8 cellular contexts compared by ENCODE assay signal in the genomic region with DNA sequence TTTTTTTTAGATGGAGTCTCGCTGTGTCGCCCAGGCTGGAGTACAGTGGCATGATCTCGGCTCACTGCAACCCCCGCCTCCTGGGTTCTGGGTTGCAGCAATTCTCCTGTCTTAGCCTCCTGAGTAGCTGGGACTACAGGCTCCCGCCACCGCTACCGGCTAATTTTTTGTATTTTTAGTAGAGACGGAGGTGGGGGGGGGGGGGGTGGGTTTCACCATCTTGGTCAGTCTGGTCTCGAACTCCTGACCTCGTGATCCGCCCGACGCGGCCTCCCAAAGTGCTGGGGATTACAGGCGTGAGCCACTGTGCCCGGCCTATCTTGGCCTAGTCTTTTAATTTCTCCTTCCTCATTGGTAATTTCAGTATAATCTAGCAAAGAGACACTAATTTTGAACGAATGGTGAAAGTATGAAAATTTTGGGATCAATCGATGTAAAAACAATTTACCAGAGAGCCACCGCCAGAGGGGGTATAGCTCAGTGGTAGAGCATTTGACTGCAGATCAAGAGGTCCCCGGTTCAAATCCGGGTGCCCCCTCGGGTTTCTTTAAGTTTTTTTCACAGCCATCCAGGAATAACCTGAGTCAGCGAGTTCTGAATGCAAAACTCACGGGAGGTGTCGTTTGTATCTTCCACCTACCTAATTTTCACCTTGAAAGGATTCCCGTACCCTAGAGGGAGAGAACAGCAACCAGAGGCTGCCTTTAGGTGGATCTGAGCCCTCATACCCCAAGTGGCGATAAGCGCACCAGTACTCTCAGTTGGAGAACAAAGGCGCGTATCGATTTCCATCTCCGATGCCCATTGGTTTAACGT. TPM values are rescaled to one million over a fixed set of nuclear protein-coding genes. Genes with fewer than 3 reads are reported as not detected.
DNase-seq lines count a peak whose midpoint lies in the region; ATAC-seq and TF ChIP-seq lines count a peak whose summit lies in the region.

No MANE protein-coding gene starts in this region.

- H3K36me3 ChIP-seq in WERI-Rb-1, result peaks cover 4% of the 10 kb centered on the region
- no peaks in the 10 kb centered on the region for H3K36me3 ChIP-seq in lower lobe of right lung

- H3K4me1 ChIP-seq in lower lobe of right lung, result peaks cover 21% of the 10 kb centered on the region

- H3K27me3 ChIP-seq in WERI-Rb-1 (ENCODE audit: insufficient read depth, low read depth, severe bottlenecking) (no peaks in the 10 kb centered on the region), lower lobe of right lung (ENCODE audit: low read depth) (no peaks in the 10 kb centered on the region)

- TF ChIP-seq CTCF in GM12864 (IDR thresholded peaks at IDR 0.05; ENCODE audit: low read depth, low read length, missing control alignments) (peak; percentile 24), WERI-Rb-1 (IDR thresholded peaks at IDR 0.05; ENCODE audit: low read depth, low read length) (no peak), choroid plexus epithelial cell (conservative IDR thresholded peaks at IDR 0.05; ENCODE audit: low read depth, low read length) (peak; percentile 46), lower lobe of right lung (IDR thresholded peaks at IDR 0.05) (peak; percentile 48)

- no peak overlapping the region for H3K27ac ChIP-seq in WERI-Rb-1
- peak overlapping the region; percentile 97 for H3K27ac ChIP-seq in lower lobe of right lung

- DNase-seq in GM12864 (ENCODE audit: low read depth) (no peak), NCI-H2029 treated with DMSO at 0.1 percent for 48 hours (lab: John Stamatoyannopoulos, UW) (peak; percentile 73), WERI-Rb-1 (peak; percentile 50), choroid plexus epithelial cell (ENCODE audit: low read depth) (peak; percentile 76), lower lobe of right lung (no peak)
- peak; percentile 51 to 64 (median 59) for DNase-seq in stimulated activated CD4-positive, alpha-beta T cell treated with anti-CD3 and anti-CD28 coated beads, TNF-alpha, amount 100 ng/mL, for 48 hours (ENCODE audit: low read depth in 3 of 3)

- H3K4me3 ChIP-seq in GM12864 (ENCODE audit: low read depth, low read length) (peak overlapping the region; percentile 99), WERI-Rb-1 (ENCODE audit: low read depth, low read length) (no peak overlapping the region), choroid plexus epithelial cell (ENCODE audit: low read depth, low read length) (peak overlapping the region; percentile 97), lower lobe of right lung (peak overlapping the region; percentile 94)

- intact Hi-C loops in lower lobe of right lung (cut with DNase I), result no loop called here

- H3K9me3 ChIP-seq in WERI-Rb-1 (ENCODE audit: severe bottlenecking) (no peaks in the 10 kb centered on the region), lower lobe of right lung (no peaks in the 10 kb centered on the region)

- ATAC-seq in lower lobe of right lung (no peak), GM18867 (IDR thresholded peaks at IDR 0.05; ENCODE audit: unreplicated experiment) (no peak), HG02610 (IDR thresholded peaks at IDR 0.05; ENCODE audit: unreplicated experiment) (no peak)

RNA-seq across cellular contexts. Expression of a gene that starts 2.5 kb away (rescaled TPM):
- 158 TPM for total RNA-seq in lower lobe of right lung

RNA-seq across cellular contexts. Expression of a gene that starts 13.9 kb away (rescaled TPM):
- total RNA-seq in lower lobe of right lung, result 1,156 TPM

RNA-seq across cellular contexts. Expression of a gene that starts 42.3 kb away (rescaled TPM):
- total RNA-seq in lower lobe of right lung, result 22.3 TPM

Comparison
In these comparisons a context has a peak if more than half of its experiments do, and no peak if none do; other contexts are left out.
1. DNase-seq: peak in NCI-H2029 treated with DMSO at 0.1 percent for 48 hours (single experiment), WERI-Rb-1 (single experiment), choroid plexus epithelial cell (single experiment) and stimulated activated CD4-positive, alpha-beta T cell treated with anti-CD3 and anti-CD28 coated beads, TNF-alpha, amount 100 ng/mL, for 48 hours (3 of 3); none in GM12864 (single experiment) and lower lobe of right lung (single experiment).